In genomic region chr2:127000194-127000593, GRCh38 we compare ENCODE assay signal across 27 cellular contexts.
"Had no signal": no experiment of that assay in that cellular context is flagged by ENCODE, and none has a peak within 500 bp of the region (broad histone marks: within the 10 kb centered on the region; RNA-seq: fewer than 3 reads in every experiment).

No MANE protein-coding gene starts in this region.

- H3K4me3 ChIP-seq: coronary artery, dorsolateral prefrontal cortex, gastrocnemius medialis, heart left ventricle had no signal

- H3K9me3 ChIP-seq: gastrocnemius medialis, heart left ventricle had no signal

- FAIRE-seq: astrocyte, bronchial epithelial cell had no signal

- H3K4me1 ChIP-seq: foreskin keratinocyte, gastrocnemius medialis, heart left ventricle had no signal

- H3K27me3 ChIP-seq: brain microvascular endothelial cell, dorsolateral prefrontal cortex, foreskin keratinocyte, gastrocnemius medialis, heart left ventricle had no signal

- ATAC-seq: gastrocnemius medialis, heart left ventricle, T-helper 17 cell had no signal

- H3K36me3 ChIP-seq: brain microvascular endothelial cell, gastrocnemius medialis, heart left ventricle had no signal

- H3K27ac ChIP-seq: brain microvascular endothelial cell, coronary artery, dorsolateral prefrontal cortex, foreskin keratinocyte, gastrocnemius medialis, heart left ventricle had no signal

- DNase-seq: activated CD4-positive, alpha-beta memory T cell treated with anti-CD3 and anti-CD28 coated beads, Interleukin-2, amount 10 ng/mL, durations not matched to agents 7 days and 5 days; activated CD4-positive, alpha-beta T cell treated with anti-CD3 and anti-CD28 coated beads for 1 hour; activated CD4-positive, alpha-beta T cell treated with anti-CD3 and anti-CD28 coated beads for 4 hours; activated CD4-positive, alpha-beta T cell treated with anti-CD3 and anti-CD28 coated beads, Interleukin-2, amount 10 ng/mL, durations not matched to agents 7 days and 5 days; activated CD4-positive, alpha-beta T cell treated with anti-CD3 and anti-CD28 coated beads, Interleukin-2, amount 50 U/mL, for 4 hours; activated CD8-positive, alpha-beta memory T cell treated with anti-CD3 and anti-CD28 coated beads, Interleukin-2, amount 50 U/mL, for 48 hours; activated effector memory CD4-positive, alpha-beta T cell treated with Interleukin-2 at 50 U/mL for 16 hours; activated gamma-delta T cell treated with Interleukin-2 at 50 U/mL for 16 hours; activated naive CD4-positive, alpha-beta T cell treated with anti-CD3 and anti-CD28 coated beads, Interleukin-2, amount 50 U/mL, for 16 hours; activated naive CD4-positive, alpha-beta T cell treated with Interleukin-2 at 50 U/mL for 16 hours; activated T-cell treated with anti-CD3 and anti-CD28 coated beads for 4 hours; activated T-cell treated with anti-CD3 and anti-CD28 coated beads, Interleukin-2, amount 50 U/mL, for 24 hours; amniotic stem cell; anterior cingulate cortex; brain microvascular endothelial cell; dorsolateral prefrontal cortex; effector memory CD4-positive, alpha-beta T cell; endodermal cell; gastrocnemius medialis; glutamatergic neuron; heart left ventricle; T-helper 17 cell; T1000 had no signal
